In the genomic region with DNA sequence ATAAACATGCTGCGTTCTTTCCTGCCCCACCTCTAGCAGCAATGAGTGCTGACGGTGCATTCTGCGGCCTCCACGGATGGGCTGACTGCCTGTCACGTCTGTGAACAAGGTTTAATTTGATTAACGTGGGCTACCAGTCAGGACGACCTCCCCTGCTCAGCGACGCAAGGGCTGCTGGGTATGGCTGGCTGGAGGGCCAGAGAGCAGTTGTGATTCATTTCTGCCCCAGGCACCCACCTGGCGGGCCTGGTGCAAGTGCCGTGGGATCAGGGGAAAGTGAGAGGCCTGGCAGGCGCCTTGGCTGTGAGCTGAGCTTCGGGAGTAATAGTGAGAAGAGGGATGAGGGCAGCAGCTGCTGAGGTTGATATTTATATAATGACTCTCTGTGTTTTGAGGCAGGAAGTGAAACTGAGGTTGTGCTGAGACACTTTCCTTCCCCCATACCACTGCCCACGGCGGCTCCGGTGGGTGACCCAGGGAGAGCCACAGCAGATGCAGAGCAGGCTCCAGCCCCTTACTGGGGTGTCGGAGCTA, we compare ENCODE assay signal across 8 cellular contexts.
DNase-seq lines count a peak whose midpoint lies in the region; ATAC-seq and TF ChIP-seq lines count a peak whose summit lies in the region.

No MANE protein-coding gene starts in this region.

- intact Hi-C loops in PC-9 (cut with micrococcal nuclease; ENCODE audit: unreplicated experiment): no loop called here

- no peaks in the 10 kb centered on the region for H3K27me3 ChIP-seq in neuronal stem cell (ENCODE audit: control insufficient read depth in 3 of 3, insufficient read depth in 3 of 3, low read depth in 1 of 3, low read length in 3 of 3)
- H3K27me3 ChIP-seq in PC-9 (ENCODE audit: insufficient read depth, low read depth): no peaks in the 10 kb centered on the region
- H3K27me3 ChIP-seq in tibial nerve: no peaks in the 10 kb centered on the region

- no peaks in the 10 kb centered on the region for H3F3A ChIP-seq in PC-9 (ENCODE audit: insufficient read depth, low read depth)

- H3K14ac ChIP-seq in neuronal stem cell (ENCODE audit: low read length): no peak overlapping the region

- H4K91ac ChIP-seq in neuronal stem cell (ENCODE audit: low read depth, low read length, poor library complexity): no peak overlapping the region

- no peaks in the 10 kb centered on the region for H3K79me2 ChIP-seq in PC-9 (ENCODE audit: low read depth)

- peak; percentile 27 for DNase-seq in Ammon's horn (ENCODE audit: low spot score)
- DNase-seq in GM19238 (ENCODE audit: insufficient read length, low spot score): peak; percentile 39
- peak; percentile 44 for DNase-seq in activated CD4-positive, CD25-positive, alpha-beta regulatory T cell treated with anti-CD3 and anti-CD28 coated beads, Interleukin-2, amount 50 U/mL, for 72 hours
- DNase-seq in neuronal stem cell (ENCODE audit: low spot score): no peak
- no peak for DNase-seq in EL
- no peak for DNase-seq in PC-9
- DNase-seq in tibial nerve (ENCODE audit: low spot score in 2 of 2): no peak

- no peaks in the 10 kb centered on the region for H3K36me3 ChIP-seq in neuronal stem cell (replicated peaks in 1 of 2; ENCODE audit: control insufficient read depth in 2 of 2, insufficient read depth in 2 of 2, low read length in 2 of 2)
- H3K36me3 ChIP-seq in PC-9 (ENCODE audit: low read depth): no peaks in the 10 kb centered on the region
- H3K36me3 ChIP-seq in tibial nerve: no peaks in the 10 kb centered on the region

- no peak for TF ChIP-seq CTCF in PC-9 (conservative IDR thresholded peaks at IDR 0.05)
- TF ChIP-seq CTCF in tibial nerve (IDR thresholded peaks at IDR 0.05): no peak

- no peaks in the 10 kb centered on the region for H3K79me1 ChIP-seq in neuronal stem cell (ENCODE audit: low read depth, low read length)

- no peak overlapping the region for H2BK120ac ChIP-seq in neuronal stem cell (ENCODE audit: low read depth, low read length)

- no peak for TF ChIP-seq POLR2A in tibial nerve (IDR thresholded peaks at IDR 0.05)

- H3K4ac ChIP-seq in neuronal stem cell (ENCODE audit: low read length): no peak overlapping the region

- CTCF ChIA-PET in PC-9 (lab: Charles Lee): no interaction called here

- TF ChIP-seq EP300 in tibial nerve (IDR thresholded peaks at IDR 0.05): no peak

- H3K23ac ChIP-seq in neuronal stem cell (ENCODE audit: low read depth, low read length, poor library complexity): no peak overlapping the region

- H3K27ac ChIP-seq in neuronal stem cell (replicated peaks; ENCODE audit: low read length) (no peak overlapping the region), PC-9 (no peak overlapping the region), tibial nerve (no peak overlapping the region)

- H2BK15ac ChIP-seq in neuronal stem cell (ENCODE audit: low read length): no peak overlapping the region

- POLR2A ChIA-PET in PC-9 (lab: Charles Lee; ENCODE audit: unreplicated experiment): no interaction called here

- H4K20me1 ChIP-seq in PC-9 (ENCODE audit: insufficient read depth): no peaks in the 10 kb centered on the region

- H2AK5ac ChIP-seq in neuronal stem cell (ENCODE audit: low read depth, low read length): no peak overlapping the region

- no peaks in the 10 kb centered on the region for H3K9me3 ChIP-seq in neuronal stem cell (replicated peaks in 1 of 2; ENCODE audit: control insufficient read depth in 2 of 2, insufficient read depth in 1 of 2, low read depth in 1 of 2, low read length in 2 of 2)
- H3K9me3 ChIP-seq in PC-9 (ENCODE audit: insufficient read depth, low read depth): no peaks in the 10 kb centered on the region
- no peaks in the 10 kb centered on the region for H3K9me3 ChIP-seq in tibial nerve

- H3K9me2 ChIP-seq in PC-9 (ENCODE audit: insufficient read depth): no peaks in the 10 kb centered on the region

- H3K4me3 ChIP-seq in neuronal stem cell (ENCODE audit: low read length in 2 of 2) (no peak overlapping the region), PC-9 (no peak overlapping the region), tibial nerve (no peak overlapping the region)

- WGBS in neuronal stem cell (ENCODE audit: extremely low coverage in 2 of 2, insufficient read length in 2 of 2, insufficient replicate concordance in 1 of 2), 2 donors: no CpG with 5 or more reads among the region's 17 CpGs
- WGBS in tibial nerve, 2 donors: 81 to 82% methylated on average over 17 of the region's 17 CpGs

- H3K4me2 ChIP-seq in neuronal stem cell (ENCODE audit: insufficient read depth, low read length, poor library complexity, severe bottlenecking): no peak overlapping the region
- no peak overlapping the region for H3K4me2 ChIP-seq in PC-9

- H3K4me1 ChIP-seq in neuronal stem cell (ENCODE audit: control insufficient read depth in 2 of 2, insufficient read depth in 1 of 2, low read depth in 1 of 2, low read length in 2 of 2) (no peaks in the 10 kb centered on the region), PC-9 (replicated peaks; ENCODE audit: insufficient read depth) (no peaks in the 10 kb centered on the region), tibial nerve (no peaks in the 10 kb centered on the region)

- H3K9ac ChIP-seq in neuronal stem cell (ENCODE audit: low read depth, low read length, poor library complexity): no peak overlapping the region

- peak overlapping the region; percentile 53 for H3K18ac ChIP-seq in neuronal stem cell (ENCODE audit: low read length)

- BruUV-seq in PC-9 (replicated peaks; lab: Mats Ljungman, UMichigan): no TSS peak

- H2BK5ac ChIP-seq in neuronal stem cell (ENCODE audit: low read length): no peak overlapping the region

- no peak overlapping the region for H2BK12ac ChIP-seq in neuronal stem cell (ENCODE audit: low read length)

- peak; percentile 97 for ATAC-seq in HG03108 (IDR thresholded peaks at IDR 0.05; ENCODE audit: unreplicated experiment)

- H2AFZ ChIP-seq in neuronal stem cell (ENCODE audit: low read length): no peak overlapping the region
- no peak overlapping the region for H2AFZ ChIP-seq in PC-9

- H4K8ac ChIP-seq in neuronal stem cell (ENCODE audit: low read depth, low read length): no peak overlapping the region

Comparison
In these comparisons a context has a peak if more than half of its experiments do, and no peak if none do; other contexts are left out.
1. DNase-seq: peak in Ammon's horn (single experiment), GM19238 (single experiment) and activated CD4-positive, CD25-positive, alpha-beta regulatory T cell treated with anti-CD3 and anti-CD28 coated beads, Interleukin-2, amount 50 U/mL, for 72 hours (single experiment); none in neuronal stem cell (single experiment), EL (single experiment), PC-9 (0 of 2) and tibial nerve (0 of 2).